8 cellular contexts compared by ENCODE assay signal in the genomic region with DNA sequence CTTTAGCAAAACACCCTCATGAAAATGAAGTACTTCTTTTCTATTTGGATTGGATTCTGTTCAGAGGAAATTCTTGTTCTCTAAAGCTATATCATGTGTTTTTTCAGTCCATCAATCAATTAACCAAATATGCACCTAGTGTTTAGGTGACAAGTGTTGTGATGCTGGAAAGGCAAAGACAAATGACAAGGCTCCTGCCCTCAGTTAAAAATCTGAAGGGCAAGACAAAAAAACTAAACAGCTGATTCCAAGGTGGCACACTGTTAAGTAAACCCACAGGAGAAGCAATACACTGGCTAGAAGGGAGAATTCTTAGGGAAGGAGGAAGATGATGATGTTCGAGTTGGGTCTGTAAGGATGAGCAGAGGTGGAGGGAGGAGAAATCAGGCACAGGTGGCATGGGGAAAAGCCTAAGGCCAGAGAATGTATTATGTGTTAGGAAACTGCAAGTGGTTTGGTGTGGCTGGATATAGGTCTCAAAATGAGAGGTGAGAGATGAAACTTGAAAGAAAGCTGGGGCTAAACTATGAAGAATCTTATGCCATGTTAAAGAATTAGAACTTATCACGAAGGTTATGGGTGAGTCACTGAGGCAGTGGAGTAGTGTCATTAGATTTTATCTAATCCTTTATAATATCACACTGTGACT. TPM values are rescaled to one million over a fixed set of nuclear protein-coding genes. Genes with fewer than 3 reads are reported as not detected.
DNase-seq lines count a peak whose midpoint lies in the region; ATAC-seq and TF ChIP-seq lines count a peak whose summit lies in the region.

No MANE protein-coding gene starts in this region.

- H3K79me2 ChIP-seq in KMS-11 (ENCODE audit: insufficient read depth, low read depth) (no peaks in the 10 kb centered on the region), hepatocyte (no peaks in the 10 kb centered on the region)

- no peak overlapping the region for H3K9ac ChIP-seq in KMS-11

- ATAC-seq in GM18505 (IDR thresholded peaks at IDR 0.05; ENCODE audit: unreplicated experiment) = peak; percentile 53
- ATAC-seq in GM21619 (IDR thresholded peaks at IDR 0.05; ENCODE audit: unreplicated experiment) = peak; percentile 60

- no peak for TF ChIP-seq POLR2A in GM18505 (IDR thresholded peaks at IDR 0.05; ENCODE audit: borderline replicate concordance, extremely low read depth, insufficient read depth, insufficient read length)

- no peaks in the 10 kb centered on the region for H3K9me2 ChIP-seq in hepatocyte (replicated peaks; ENCODE audit: insufficient read depth)

- H3K27ac ChIP-seq in KMS-11 = peak overlapping the region; percentile 71
- no peak overlapping the region for H3K27ac ChIP-seq in hepatocyte

- H4K20me1 ChIP-seq in KMS-11 (ENCODE audit: insufficient read depth) (no peaks in the 10 kb centered on the region), hepatocyte (ENCODE audit: insufficient read depth, poor library complexity, severe bottlenecking) (no peaks in the 10 kb centered on the region)

- H3K4me3 ChIP-seq in KMS-11 (IDR thresholded peaks at IDR 0.05; ENCODE audit: insufficient read depth, low read depth, low read length) (no peak overlapping the region), fibroblast of the aortic adventitia (ENCODE audit: low read depth, low read length) (no peak overlapping the region), hepatocyte (no peak overlapping the region)

- H3K36me3 ChIP-seq in KMS-11 (ENCODE audit: insufficient read depth) = no peaks in the 10 kb centered on the region
- H3K36me3 ChIP-seq in hepatocyte (replicated peaks; ENCODE audit: insufficient read depth, low read depth) = no peaks in the 10 kb centered on the region

- H2AFZ ChIP-seq in KMS-11 (ENCODE audit: low read depth) (no peak overlapping the region), hepatocyte (no peak overlapping the region)

- peak overlapping the region; percentile 70 for H3K4me2 ChIP-seq in KMS-11
- H3K4me2 ChIP-seq in hepatocyte = no peak overlapping the region

- H3K9me3 ChIP-seq in hepatocyte (ENCODE audit: low read depth) = no peaks in the 10 kb centered on the region

- H3K27me3 ChIP-seq in KMS-11 (ENCODE audit: insufficient read depth, low read depth) (no peaks in the 10 kb centered on the region), hepatocyte (no peaks in the 10 kb centered on the region)

- peaks cover 42% of the 10 kb centered on the region for H3K4me1 ChIP-seq in KMS-11 (ENCODE audit: low read depth, poor library complexity, severe bottlenecking)
- no peaks in the 10 kb centered on the region for H3K4me1 ChIP-seq in hepatocyte (ENCODE audit: insufficient read depth)

- WGBS in hepatocyte (ENCODE audit: low lambda C conversion rate, missing lambda C conversion rate) = 90% methylated on average over 2 of the region's 2 CpGs

- DNase-seq in fibroblast of the aortic adventitia (ENCODE audit: low read depth) (peak; percentile 33), amygdala (lab: John Stamatoyannopoulos, UW) (no peak), NCI-H345 treated with DMSO at 0.1 percent for 48 hours (lab: John Stamatoyannopoulos, UW; ENCODE audit: unreplicated experiment) (no peak), hepatocyte (ENCODE audit: low spot score) (no peak), medulla oblongata (ENCODE audit: extremely low spot score) (no peak)

- TF ChIP-seq CTCF in KMS-11 (conservative IDR thresholded peaks at IDR 0.05; ENCODE audit: low read depth, low read length) (no peak), fibroblast of the aortic adventitia (IDR thresholded peaks at IDR 0.05; ENCODE audit: insufficient read depth, low read length) (no peak), hepatocyte (IDR thresholded peaks at IDR 0.05; ENCODE audit: poor library complexity) (no peak)

RNA-seq across cellular contexts. Expression of a gene that starts 51.8 kb away (rescaled TPM):
- 0.09 and 0.65 TPM in 2 replicates for total RNA-seq in fibroblast of the aortic adventitia (ENCODE audit: low replicate concordance)
- total RNA-seq in hepatocyte = 0.10 and 0.24 TPM in 2 replicates
- polyA plus RNA-seq in hepatocyte = 0.41 TPM in 1 of 2 replicates, not detected in the other
